16 cellular contexts compared by ENCODE assay signal in the genomic region with DNA sequence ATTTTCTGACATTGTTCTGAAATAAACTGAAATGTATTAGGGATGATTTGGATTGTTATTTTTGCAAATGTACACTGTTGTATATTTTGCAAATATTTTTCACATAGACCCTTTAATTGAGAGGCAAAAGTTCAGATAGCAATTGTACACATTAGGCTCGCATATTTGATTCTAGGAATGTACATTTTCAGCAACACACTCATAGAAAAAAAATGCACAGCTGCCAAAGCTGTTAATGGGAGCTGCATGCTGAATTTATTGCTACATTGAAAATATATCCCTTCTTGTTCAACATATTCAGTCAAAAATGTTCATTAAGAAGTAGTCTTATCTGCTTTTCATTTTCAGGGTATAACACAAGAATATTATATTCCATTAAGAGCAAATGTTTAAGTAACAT.
"Had no signal": no experiment of that assay in that cellular context is flagged by ENCODE, and none has a peak within 500 bp of the region (broad histone marks: within the 10 kb centered on the region; RNA-seq: fewer than 3 reads in every experiment).

No MANE protein-coding gene starts in this region.

- H3K4me1 ChIP-seq: colonic mucosa, esophagus squamous epithelium, foreskin keratinocyte, tibial artery, uterus had no signal

- DNase-seq: activated CD4-positive, alpha-beta T cell treated with anti-CD3 and anti-CD28 coated beads, Interleukin-2, amount 10 ng/mL, durations not matched to agents 7 days and 5 days; activated naive CD4-positive, alpha-beta T cell; activated naive CD8-positive, alpha-beta T cell treated with anti-CD3 and anti-CD28 coated beads, Interleukin-2, amount 10 ng/mL, durations not matched to agents 7 days and 5 days; activated T-cell treated with anti-CD3 and anti-CD28 coated beads for 4 hours; anterior cingulate cortex; colonic mucosa; effector CD4-positive, alpha-beta T cell; esophagus squamous epithelium; foreskin keratinocyte; head of caudate nucleus; ovary; stimulated activated CD4-positive, alpha-beta T cell treated with anti-CD3 and anti-CD28 coated beads, Interleukin-4, amount 100 ng/mL, for 24 hours; stimulated activated naive CD4-positive, alpha-beta T cell; tibial artery; uterus had no signal

- H3K27ac ChIP-seq: colonic mucosa, esophagus squamous epithelium, foreskin keratinocyte, ovary, skin epidermis, tibial artery, uterus had no signal

- H3K27me3 ChIP-seq: colonic mucosa, esophagus squamous epithelium, foreskin keratinocyte, ovary, tibial artery, uterus had no signal

- H3K36me3 ChIP-seq: colonic mucosa, esophagus squamous epithelium, ovary, tibial artery, uterus had no signal

- H3K4me3 ChIP-seq: colonic mucosa, esophagus squamous epithelium, ovary, skin epidermis, tibial artery, uterus had no signal

- ATAC-seq: foreskin keratinocyte had no signal

- H3K9me3 ChIP-seq: colonic mucosa, esophagus squamous epithelium, ovary, tibial artery, uterus had no signal
